ENCODE assay signal across 20 cellular contexts in the genomic region with DNA sequence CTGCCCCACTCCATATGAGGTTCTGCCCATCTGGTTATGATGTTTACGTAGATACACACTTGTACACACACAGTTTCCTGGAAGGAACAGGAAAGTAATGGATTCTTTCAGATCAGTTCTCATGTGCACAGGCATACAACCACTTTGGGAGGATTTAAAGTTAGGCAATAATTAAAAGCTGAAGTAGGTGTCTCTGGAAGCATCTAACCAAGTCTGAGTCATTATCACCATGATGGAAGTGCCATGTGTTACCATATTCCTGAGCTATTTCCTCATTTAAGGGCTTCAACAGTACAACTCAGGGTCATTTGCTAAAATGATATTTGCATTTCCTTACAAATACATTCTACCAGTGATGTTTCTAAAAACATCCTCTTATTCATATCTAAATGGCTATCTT.
"Had no signal": no experiment of that assay in that cellular context is flagged by ENCODE, and none has a peak within 500 bp of the region (broad histone marks: within the 10 kb centered on the region; RNA-seq: fewer than 3 reads in every experiment).

No MANE protein-coding gene starts in this region.

- H3K9me3 ChIP-seq: ascending aorta, breast epithelium, neutrophil, transverse colon had no signal

- H3K36me3 ChIP-seq: ascending aorta, breast epithelium, neutrophil, transverse colon had no signal

- DNase-seq: activated CD4-positive, alpha-beta memory T cell treated with anti-CD3 and anti-CD28 coated beads for 36 hours; activated naive CD4-positive, alpha-beta T cell treated with anti-CD3 and anti-CD28 coated beads, Interleukin-2, amount 10 ng/mL, durations not matched to agents 7 days and 5 days; activated T-cell treated with anti-CD3 and anti-CD28 coated beads, Interleukin-2, amount 50 U/mL, for 24 hours; endodermal cell; hypothalamus; kidney glomerular epithelial cell; mesendoderm; natural killer cell; stimulated activated CD4-positive, alpha-beta T cell treated with anti-CD3 and anti-CD28 coated beads, Interleukin-2, amount 100 ng/mL, for 48 hours; stimulated activated naive CD4-positive, alpha-beta T cell treated with Interleukin-2 at 50 U/mL for 16 hours; substantia nigra; T-helper 1 cell; T1000; transverse colon had no signal

- H3K27ac ChIP-seq: ascending aorta, breast epithelium, neutrophil, parathyroid adenoma, transverse colon, VCaP had no signal

- H3K27me3 ChIP-seq: ascending aorta, breast epithelium, transverse colon had no signal

- H3K79me2 ChIP-seq: parathyroid adenoma had no signal

- H2AFZ ChIP-seq: parathyroid adenoma had no signal

- H3K4me1 ChIP-seq: ascending aorta, breast epithelium, parathyroid adenoma, transverse colon had no signal

- H3K4me3 ChIP-seq: ascending aorta, breast epithelium, transverse colon had no signal

- ATAC-seq: esophagus mucosa, natural killer cell had no signal
